ENCODE assay signal across 34 cellular contexts in the genomic region with DNA sequence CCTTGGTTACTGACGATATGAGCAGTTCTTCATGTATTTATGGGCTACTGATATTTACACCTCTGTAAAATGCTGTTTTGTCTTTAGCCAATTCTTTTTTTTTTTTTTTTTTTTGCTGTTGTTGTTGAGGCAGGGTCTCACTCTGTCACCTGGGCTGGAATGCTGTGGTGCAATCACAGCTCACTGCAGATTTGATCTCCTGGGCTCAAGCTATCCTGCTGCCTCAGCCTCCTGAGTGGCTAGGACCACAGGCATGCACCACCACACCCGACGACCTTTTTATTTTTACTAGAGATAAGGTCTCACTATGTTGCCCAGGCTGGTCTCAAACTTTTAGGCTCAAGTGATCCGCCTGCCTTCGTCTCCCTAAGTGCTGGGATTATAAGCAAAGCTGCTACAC.
"Had no signal": no experiment of that assay in that cellular context is flagged by ENCODE, and none has a peak within 500 bp of the region (broad histone marks: within the 10 kb centered on the region; RNA-seq: fewer than 3 reads in every experiment).

No MANE protein-coding gene starts in this region.

- H3K27ac Mint-ChIP-seq: activated B cell treated with CpG ODN at 0.5 μM for 24 hours; activated CD8-positive, alpha-beta T cell treated with anti-CD3 and anti-CD28 coated beads for 36 hours; activated naive CD8-positive, alpha-beta T cell; activated T-helper 17 cell treated with anti-CD3 and anti-CD28 coated beads, Interleukin-2, amount 50 U/mL, for 72 hours; dendritic cell treated with granulocyte-macrophage colony-stimulating factor and Interleukin-4, amounts not matched to agents 40 ng/mL and 50 ng/mL, for 4 days; endodermal cell; T-helper 17 cell; T-helper 2 cell treated with Interferon-gamma antibody and Interleukin-4, amounts not matched to agents 5 μg/mL and 100 μg/mL, for 36 hours had no signal

- H3K27ac ChIP-seq: brain microvascular endothelial cell, coronary artery, foreskin keratinocyte, WERI-Rb-1 had no signal

- H3K4me1 Mint-ChIP-seq: activated B cell treated with CpG ODN at 0.5 μM for 24 hours; activated T-helper 17 cell treated with anti-CD3 and anti-CD28 coated beads, Interleukin-2, amount 50 U/mL, for 72 hours; central memory CD8-positive, alpha-beta T cell; T-helper 17 cell had no signal

- H3K27me3 ChIP-seq: brain microvascular endothelial cell, dorsolateral prefrontal cortex, foreskin keratinocyte, gastrocnemius medialis had no signal

- H3K4me3 Mint-ChIP-seq: activated B cell treated with CpG ODN at 0.5 μM for 24 hours; activated CD8-positive, alpha-beta T cell treated with anti-CD3 and anti-CD28 coated beads for 36 hours; activated naive CD8-positive, alpha-beta T cell; activated T-cell treated with anti-CD3 and anti-CD28 coated beads, Interleukin-2, amount 50 U/mL, for 4 hours; activated T-helper 17 cell treated with anti-CD3 and anti-CD28 coated beads, Interleukin-2, amount 50 U/mL, for 72 hours; central memory CD8-positive, alpha-beta T cell; dendritic cell treated with granulocyte-macrophage colony-stimulating factor and Interleukin-4, amounts not matched to agents 40 ng/mL and 50 ng/mL, for 4 days; endodermal cell; T-helper 17 cell; T-helper 2 cell treated with Interferon-gamma antibody and Interleukin-4, amounts not matched to agents 5 μg/mL and 100 μg/mL, for 36 hours had no signal

- H3K36me3 Mint-ChIP-seq: activated naive CD8-positive, alpha-beta T cell had no signal

- ATAC-seq: activated CD4-positive, CD25-positive, alpha-beta regulatory T cell treated with anti-CD3 and anti-CD28 coated beads, Interleukin-2, amount 50 U/mL, for 24 hours; activated CD8-positive, alpha-beta T cell treated with anti-CD3 and anti-CD28 coated beads for 36 hours; activated T-cell treated with anti-CD3 and anti-CD28 coated beads, Interleukin-2, amount 50 U/mL, for 4 hours; activated T-helper 17 cell treated with anti-CD3 and anti-CD28 coated beads, Interleukin-2, amount 50 U/mL, for 72 hours; esophagus mucosa; foreskin keratinocyte; gastrocnemius medialis; T-helper 17 cell had no signal

- H3K4me3 ChIP-seq: coronary artery, dorsolateral prefrontal cortex, gastrocnemius medialis had no signal

- H3K9me3 Mint-ChIP-seq: activated CD8-positive, alpha-beta T cell treated with anti-CD3 and anti-CD28 coated beads for 36 hours; activated T-cell treated with anti-CD3 and anti-CD28 coated beads, Interleukin-2, amount 50 U/mL, for 4 hours; activated T-helper 17 cell treated with anti-CD3 and anti-CD28 coated beads, Interleukin-2, amount 50 U/mL, for 72 hours; central memory CD8-positive, alpha-beta T cell had no signal

- DNase-seq: activated B cell treated with CpG ODN at 0.5 μM for 24 hours; activated CD4-positive, alpha-beta T cell treated with anti-CD3 and anti-CD28 coated beads for 48 hours; activated CD4-positive, alpha-beta T cell treated with anti-CD3 and anti-CD28 coated beads, Interleukin-2, amount 50 U/mL, for 1 hour; activated CD4-positive, alpha-beta T cell treated with anti-CD3 and anti-CD28 coated beads, Interleukin-2, amount 50 U/mL, for 48 hours; activated CD8-positive, alpha-beta memory T cell treated with anti-CD3 and anti-CD28 coated beads for 24 hours; activated CD8-positive, alpha-beta T cell treated with anti-CD3 and anti-CD28 coated beads for 36 hours; activated effector memory CD4-positive, alpha-beta T cell treated with Interleukin-2 at 50 U/mL for 16 hours; activated gamma-delta T cell treated with Interleukin-2 at 50 U/mL for 16 hours; activated naive CD4-positive, alpha-beta T cell treated with anti-CD3 and anti-CD28 coated beads, Interleukin-2, amount 50 U/mL, for 16 hours; activated naive CD4-positive, alpha-beta T cell treated with Interleukin-2 at 50 U/mL for 16 hours; activated T-cell treated with anti-CD3 and anti-CD28 coated beads, Interleukin-2, amount 50 U/mL, for 4 hours; amniotic stem cell; anterior cingulate cortex; brain microvascular endothelial cell; dorsolateral prefrontal cortex; effector memory CD4-positive, alpha-beta T cell; endodermal cell; foreskin keratinocyte; gastrocnemius medialis; glutamatergic neuron; T-helper 1 cell; T-helper 17 cell; T1000; WERI-Rb-1 had no signal

- H3K9me3 ChIP-seq: gastrocnemius medialis had no signal

- H3K36me3 ChIP-seq: brain microvascular endothelial cell, gastrocnemius medialis, WERI-Rb-1 had no signal

- FAIRE-seq: astrocyte, bronchial epithelial cell had no signal

- H3K27me3 Mint-ChIP-seq: activated B cell treated with CpG ODN at 0.5 μM for 24 hours; activated T-helper 17 cell treated with anti-CD3 and anti-CD28 coated beads, Interleukin-2, amount 50 U/mL, for 72 hours; dendritic cell treated with granulocyte-macrophage colony-stimulating factor and Interleukin-4, amounts not matched to agents 40 ng/mL and 50 ng/mL, for 4 days had no signal
